Comparison of ENCODE assay signal across 8 cellular contexts in the genomic region with DNA sequence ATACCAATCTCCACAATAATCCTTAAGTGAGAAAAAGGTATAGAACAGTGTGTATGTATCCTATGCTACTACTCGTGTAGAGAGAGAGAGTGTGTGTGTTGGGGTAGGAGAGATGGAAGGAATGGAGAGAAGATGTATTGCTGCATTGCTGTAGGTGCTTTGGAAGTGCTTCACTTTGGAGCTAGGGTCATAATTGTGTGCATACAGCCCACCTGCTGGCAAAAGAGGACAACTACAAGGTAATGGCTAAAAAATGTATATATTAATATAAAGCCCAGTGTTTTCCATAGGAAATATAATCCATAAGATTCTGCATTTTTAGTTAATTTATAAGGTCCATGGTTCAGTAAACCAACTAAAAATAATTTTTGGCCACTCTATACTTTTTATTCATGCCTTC. TPM values are rescaled to one million over a fixed set of nuclear protein-coding genes. Genes with fewer than 3 reads are reported as not detected.
DNase-seq lines count a peak whose midpoint lies in the region; ATAC-seq and TF ChIP-seq lines count a peak whose summit lies in the region.

No MANE protein-coding gene starts in this region.

- no peaks in the 10 kb centered on the region for H3K4me1 ChIP-seq in OCI-LY1 (ENCODE audit: insufficient read depth, low read length, severe bottlenecking)
- no peaks in the 10 kb centered on the region for H3K4me1 ChIP-seq in fibroblast of lung (ENCODE audit: control insufficient read depth, extremely low read depth, insufficient read depth, low read length)

- H3K4me2 ChIP-seq in OCI-LY1 (ENCODE audit: low read length) = no peak overlapping the region
- H3K4me2 ChIP-seq in fibroblast of lung (ENCODE audit: extremely low read depth, insufficient read depth, low read length) = no peak overlapping the region

- no peak overlapping the region for H3K9ac ChIP-seq in OCI-LY1 (ENCODE audit: low read length)
- H3K9ac ChIP-seq in fibroblast of lung (ENCODE audit: insufficient read depth, low read length) = no peak overlapping the region

- H3K27ac ChIP-seq in OCI-LY1 (ENCODE audit: low read depth, low read length, poor library complexity, severe bottlenecking) = no peak overlapping the region
- no peak overlapping the region for H3K27ac ChIP-seq in fibroblast of lung (ENCODE audit: insufficient read depth, low read length)

- no peaks in the 10 kb centered on the region for H3K9me2 ChIP-seq in OCI-LY1 (ENCODE audit: low read depth, low read length)

- no peak overlapping the region for H3K4me3 ChIP-seq in OCI-LY1 (ENCODE audit: low read depth, low read length, poor library complexity, severe bottlenecking)
- H3K4me3 ChIP-seq in fibroblast of lung (replicated peaks in 1 of 4; ENCODE audit: control extremely low read depth in 1 of 4, insufficient read depth in 1 of 4, low read depth in 3 of 4, low read length in 4 of 4) = no peak overlapping the region

- DNase-seq in CD1c-positive myeloid dendritic cell (ENCODE audit: extremely low spot score) (peak; percentile 10), H4 (ENCODE audit: low spot score) (peak; percentile 19), fibroblast of lung (ENCODE audit: low read depth in 2 of 2) (peak; percentile 9 to 44)
- no peak for DNase-seq in stimulated activated CD8-positive, alpha-beta memory T cell treated with anti-CD3 and anti-CD28 coated beads, Interleukin-4, amount 100 ng/mL, for 48 hours

- TF ChIP-seq CTCF in OCI-LY1 (IDR thresholded peaks at IDR 0.05; ENCODE audit: low read length) (peak; percentile 57), fibroblast of lung (conservative IDR thresholded peaks at IDR 0.05 in 1 of 2, IDR thresholded peaks at IDR 0.05 in 1 of 2; ENCODE audit: low read depth in 1 of 2, low read length in 2 of 2) (peak; percentile 16 to 55)

- H3K36me3 ChIP-seq in OCI-LY1 (ENCODE audit: insufficient read depth, low read length) (no peaks in the 10 kb centered on the region), fibroblast of lung (ENCODE audit: control insufficient read depth, insufficient read depth, low read length) (no peaks in the 10 kb centered on the region)

- H2AFZ ChIP-seq in OCI-LY1 (ENCODE audit: low read length) = no peak overlapping the region
- H2AFZ ChIP-seq in fibroblast of lung (ENCODE audit: low read length) = no peak overlapping the region

- H3F3A ChIP-seq in OCI-LY1 (ENCODE audit: insufficient read depth, low read length) = no peaks in the 10 kb centered on the region

- H3K79me2 ChIP-seq in OCI-LY1 (ENCODE audit: insufficient read depth, low read length) (no peaks in the 10 kb centered on the region), fibroblast of lung (ENCODE audit: control insufficient read depth, insufficient read depth, low read length) (no peaks in the 10 kb centered on the region)

- H3K27me3 ChIP-seq in OCI-LY1 (ENCODE audit: insufficient read depth, low read length) (no peaks in the 10 kb centered on the region), fibroblast of lung (ENCODE audit: control insufficient read depth, insufficient read depth, low read length) (no peaks in the 10 kb centered on the region)

- H4K20me1 ChIP-seq in OCI-LY1 (ENCODE audit: insufficient read depth, low read length) (no peaks in the 10 kb centered on the region), fibroblast of lung (ENCODE audit: control insufficient read depth, extremely low read depth, insufficient read depth, low read length) (no peaks in the 10 kb centered on the region)

- ATAC-seq in GM21619 (IDR thresholded peaks at IDR 0.05; ENCODE audit: unreplicated experiment) (no peak), HG03457 (IDR thresholded peaks at IDR 0.05; ENCODE audit: unreplicated experiment) (no peak), GM18868 (IDR thresholded peaks at IDR 0.05; ENCODE audit: unreplicated experiment) (no peak)

- H3K9me3 ChIP-seq in OCI-LY1 (ENCODE audit: low read length) (no peaks in the 10 kb centered on the region), fibroblast of lung (ENCODE audit: control insufficient read depth, insufficient read depth, low read depth, low read length) (no peaks in the 10 kb centered on the region)

RNA-seq across cellular contexts. Expression of gene SERAC1, which starts 36.1 kb away (rescaled TPM):
- total RNA-seq in H4 (2014; rRNA removed; shearing (Covaris generic)) = 0.78 and 3.5 TPM in 2 replicates
- 33.6 and 37.7 TPM in 2 replicates for total RNA-seq in fibroblast of lung
- polyA plus RNA-seq in fibroblast of lung = 16.0 and 21.3 TPM in 2 replicates
- polyA plus RNA-seq in fibroblast of lung (2012) = 10.8 and 12.7 TPM in 2 replicates
- polyA minus RNA-seq in fibroblast of lung (ENCODE audit: low replicate concordance) = 3.3 and 5.9 TPM in 2 replicates

RNA-seq across cellular contexts. Expression of gene GTF2H5, which starts 36.2 kb away (rescaled TPM):
- 5.7 and 7.8 TPM in 2 replicates for total RNA-seq in H4 (2014; rRNA removed; shearing (Covaris generic))
- total RNA-seq in fibroblast of lung = 7.2 and 10.7 TPM in 2 replicates
- 24.7 and 32.5 TPM in 2 replicates for polyA plus RNA-seq in fibroblast of lung
- 43.6 and 48.5 TPM in 2 replicates for polyA plus RNA-seq in fibroblast of lung (2012)
- 1.2 and 1.9 TPM in 2 replicates for polyA minus RNA-seq in fibroblast of lung (ENCODE audit: low replicate concordance)
